Comparison of ENCODE assay signal across 9 cellular contexts in the genomic region with DNA sequence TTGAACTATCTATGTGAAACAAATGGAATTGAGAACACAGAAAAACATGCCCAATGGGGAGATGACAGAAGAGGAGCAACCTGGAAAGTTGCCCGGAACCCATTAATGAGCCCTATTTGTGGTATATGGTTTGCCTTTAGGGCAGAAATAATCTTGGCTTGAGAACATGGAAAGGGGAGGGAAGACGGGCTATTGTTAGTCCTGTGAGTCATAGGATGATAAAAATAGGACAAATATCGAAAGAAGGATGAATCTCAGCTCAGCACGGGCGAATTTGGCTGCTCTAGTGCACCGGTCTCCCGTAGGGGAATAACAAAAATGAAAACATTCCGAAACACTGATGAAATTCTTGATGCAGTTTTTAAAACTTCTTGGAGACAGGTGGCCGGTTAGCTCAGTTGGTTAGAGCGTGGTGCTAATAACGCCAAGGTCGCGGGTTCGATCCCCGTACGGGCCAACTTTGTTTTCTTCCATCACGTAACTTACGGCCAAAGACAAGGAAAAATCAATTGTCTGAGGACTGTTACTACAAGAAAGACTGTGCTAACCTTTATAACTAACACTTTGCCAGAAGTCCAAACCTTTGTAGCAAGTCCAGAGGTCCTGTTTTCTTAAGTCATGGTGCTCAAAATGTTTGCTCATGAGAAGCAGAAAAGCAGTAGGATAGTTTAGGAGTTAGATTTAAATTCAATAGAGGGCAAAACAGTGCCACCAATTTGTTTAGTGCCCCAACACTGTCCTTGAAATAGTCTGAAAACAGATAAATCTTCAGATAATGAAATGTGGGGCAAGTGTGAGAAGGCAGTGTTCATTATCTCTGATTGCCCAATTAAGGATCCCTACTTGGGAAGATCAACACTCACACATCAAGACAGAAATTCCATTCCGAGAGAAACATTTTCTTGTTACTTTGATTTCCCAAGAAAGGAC. TPM values are rescaled to one million over a fixed set of nuclear protein-coding genes. Genes with fewer than 3 reads are reported as not detected.
DNase-seq lines count a peak whose midpoint lies in the region; TF ChIP-seq lines count a peak whose summit lies in the region.
"Had no signal": no experiment of that assay in that cellular context is flagged by ENCODE, and none has a peak within 500 bp of the region (broad histone marks: within the 10 kb centered on the region; RNA-seq: fewer than 3 reads in every experiment).

No MANE protein-coding gene starts in this region.

- no peaks in the 10 kb centered on the region for H3K36me3 ChIP-seq in left ventricle myocardium inferior
- no peaks in the 10 kb centered on the region for H3K36me3 ChIP-seq in urinary bladder (ENCODE audit: insufficient read depth)

- peaks cover 38% of the 10 kb centered on the region for H3K4me1 ChIP-seq in left ventricle myocardium inferior
- H3K4me1 ChIP-seq in urinary bladder (ENCODE audit: insufficient read depth) = no peaks in the 10 kb centered on the region

- no peaks in the 10 kb centered on the region for H3K27me3 ChIP-seq in left ventricle myocardium inferior (ENCODE audit: low read depth)

- no peak for TF ChIP-seq CTCF in left ventricle myocardium inferior (IDR thresholded peaks at IDR 0.05; ENCODE audit: borderline replicate concordance)

- H3K27ac ChIP-seq in left ventricle myocardium inferior (replicated peaks) = peak overlapping the region; percentile 86
- H3K27ac ChIP-seq in urinary bladder (ENCODE audit: low read depth) = peak overlapping the region; percentile 35

- H3K4me3 ChIP-seq in left ventricle myocardium inferior = peak overlapping the region; percentile 72
- peak overlapping the region; percentile 31 for H3K4me3 ChIP-seq in urinary bladder (ENCODE audit: low read depth, low read length)

- intact Hi-C loops in left ventricle myocardium inferior (cut with micrococcal nuclease) = no loop called here
- intact Hi-C loops in posterior vena cava (cut with DNase I) = no loop called here

- no peaks in the 10 kb centered on the region for H3K9me3 ChIP-seq in left ventricle myocardium inferior (replicated peaks)

- WGBS in urinary bladder = under 1% methylated on average over 19 of the region's 19 CpGs

- DNase-seq in DMS114 treated with DMSO at 0.1 percent for 48 hours (lab: John Stamatoyannopoulos, UW; ENCODE audit: unreplicated experiment) (peak; percentile 92), GOT3 (lab: John Stamatoyannopoulos, UW) (peak; percentile 66), NCI-H1048 (lab: John Stamatoyannopoulos, UW) (peak; percentile 53), SKM-1 (lab: John Stamatoyannopoulos, UW; ENCODE audit: unreplicated experiment) (peak; percentile 78), left ventricle myocardium inferior (peak; percentile 77), posterior vena cava (ENCODE audit: low spot score) (peak; percentile 91)
- DNase-seq in activated naive CD8-positive, alpha-beta T cell treated with anti-CD3 and anti-CD28 coated beads, Interleukin-2, amount 50 U/mL, for 16 hours (ENCODE audit: low read depth, low spot score) = peak; percentile 61

RNA-seq across cellular contexts. Expression of a gene that starts 15.8 kb away (rescaled TPM):
- total RNA-seq in left ventricle myocardium inferior (29.7 TPM), posterior vena cava (10 to 100 TPM; 54.2 to 62.0 TPM), urinary bladder (71.5 TPM)
- 90.7 TPM for polyA plus RNA-seq in urinary bladder

RNA-seq across cellular contexts. Expression of a gene that starts 42.7 kb away (rescaled TPM):
- 8.3 TPM for total RNA-seq in left ventricle myocardium inferior
- 10 to 100 TPM; 10.3 to 11.5 TPM for total RNA-seq in posterior vena cava
- total RNA-seq in urinary bladder = 12.3 TPM
- 19.6 TPM for polyA plus RNA-seq in urinary bladder

RNA-seq across cellular contexts. Expression of a gene that starts 53.9 kb away (rescaled TPM):
- total RNA-seq in left ventricle myocardium inferior (not detected), posterior vena cava (not detected), urinary bladder (0.16 TPM)
- not detected for polyA plus RNA-seq in urinary bladder
- polyA plus RNA-seq: adipose tissue had no signal

Comparison
In these comparisons a context has a peak if more than half of its experiments do, and no peak if none do; other contexts are left out.
1. Peak in every context shown above with its lines: DNase-seq, H3K4me3 ChIP-seq and H3K27ac ChIP-seq.